In genomic region chr10:53111529-53111928, GRCh38 we compare ENCODE assay signal across 17 cellular contexts.
A peak's percentile ranks its signal among the peaks of the same experiment; 100 is the strongest.
DNase-seq lines count a peak whose midpoint lies in the region; ATAC-seq and TF ChIP-seq lines count a peak whose summit lies in the region.
"Had no signal": no experiment of that assay in that cellular context is flagged by ENCODE, and none has a peak within 500 bp of the region (broad histone marks: within the 10 kb centered on the region; RNA-seq: fewer than 3 reads in every experiment).

No MANE protein-coding gene starts in this region.

- intact Hi-C loops in activated CD8-positive, alpha-beta T cell treated with anti-CD3 and anti-CD28 coated beads for 36 hours (cut with micrococcal nuclease) = no loop called here

- POLR2A ChIA-PET in activated CD8-positive, alpha-beta T cell treated with anti-CD3 and anti-CD28 coated beads for 36 hours (lab: Charles Lee) = no interaction called here

- H3K36me3 Mint-ChIP-seq in activated CD8-positive, alpha-beta T cell treated with anti-CD3 and anti-CD28 coated beads for 36 hours (ENCODE audit: low read depth) = no peaks in the 10 kb centered on the region
- no peaks in the 10 kb centered on the region for H3K36me3 Mint-ChIP-seq in stimulated activated memory B cell treated with anti-CD40 and anti-IgM and Interleukin-4, amounts not matched to agents 10 μg/mL and 1 μg/mL and 100 μg/mL, for 72 hours
- H3K36me3 Mint-ChIP-seq: activated naive CD8-positive, alpha-beta T cell; T-cell; type B pancreatic cell had no signal

- no peak for TF ChIP-seq CTCF in activated CD8-positive, alpha-beta T cell treated with anti-CD3 and anti-CD28 coated beads for 36 hours (IDR thresholded peaks at IDR 0.05)

- DNase-seq in DMS153 (lab: John Stamatoyannopoulos, UW) = peak; percentile 2
- no peak for DNase-seq in DMS153 treated with DMSO at 0.1 percent for 48 hours (lab: John Stamatoyannopoulos, UW; ENCODE audit: unreplicated experiment)
- peak; percentile 55 for DNase-seq in DMS53 (lab: John Stamatoyannopoulos, UW)
- DNase-seq in HT1080 (ENCODE audit: low read depth) = peak; percentile 65
- DNase-seq in activated CD8-positive, alpha-beta T cell treated with anti-CD3 and anti-CD28 coated beads for 36 hours = peak; percentile 22
- DNase-seq: brain microvascular endothelial cell; cortex of kidney; IMR-90; MV-4-11; stimulated activated naive CD4-positive, alpha-beta T cell treated with Interleukin-2 at 50 U/mL for 16 hours had no signal

- H3K27ac Mint-ChIP-seq in activated CD8-positive, alpha-beta T cell treated with anti-CD3 and anti-CD28 coated beads for 36 hours = no peak overlapping the region
- H3K27ac Mint-ChIP-seq in stimulated activated memory B cell treated with anti-CD40 and anti-IgM and Interleukin-4, amounts not matched to agents 10 μg/mL and 1 μg/mL and 100 μg/mL, for 72 hours = no peak overlapping the region
- H3K27ac Mint-ChIP-seq: activated naive CD8-positive, alpha-beta T cell; type B pancreatic cell; WTC11 had no signal

- H3K27me3 Mint-ChIP-seq in activated CD8-positive, alpha-beta T cell treated with anti-CD3 and anti-CD28 coated beads for 36 hours = no peaks in the 10 kb centered on the region
- H3K27me3 Mint-ChIP-seq in stimulated activated memory B cell treated with anti-CD40 and anti-IgM and Interleukin-4, amounts not matched to agents 10 μg/mL and 1 μg/mL and 100 μg/mL, for 72 hours = no peaks in the 10 kb centered on the region
- H3K27me3 Mint-ChIP-seq: activated naive CD8-positive, alpha-beta T cell; T-cell; type B pancreatic cell had no signal

- ATAC-seq in activated CD8-positive, alpha-beta T cell treated with anti-CD3 and anti-CD28 coated beads for 36 hours = no peak
- ATAC-seq in stimulated activated memory B cell treated with anti-CD40 and anti-IgM and Interleukin-4, amounts not matched to agents 10 μg/mL and 1 μg/mL and 100 μg/mL, for 72 hours = no peak
- ATAC-seq in GM19455 (IDR thresholded peaks at IDR 0.05; ENCODE audit: unreplicated experiment) = no peak
- ATAC-seq in HG02885 (IDR thresholded peaks at IDR 0.05; ENCODE audit: poor library complexity, unreplicated experiment) = no peak
- ATAC-seq: T-cell, WTC11 had no signal

- peaks cover 19% of the 10 kb centered on the region for H3K9me3 Mint-ChIP-seq in activated CD8-positive, alpha-beta T cell treated with anti-CD3 and anti-CD28 coated beads for 36 hours
- H3K9me3 Mint-ChIP-seq in stimulated activated memory B cell treated with anti-CD40 and anti-IgM and Interleukin-4, amounts not matched to agents 10 μg/mL and 1 μg/mL and 100 μg/mL, for 72 hours = peaks cover 12% of the 10 kb centered on the region

- CTCF ChIA-PET in activated CD8-positive, alpha-beta T cell treated with anti-CD3 and anti-CD28 coated beads for 36 hours (lab: Charles Lee) = no interaction called here

- no peak overlapping the region for H3K4me3 Mint-ChIP-seq in activated CD8-positive, alpha-beta T cell treated with anti-CD3 and anti-CD28 coated beads for 36 hours
- no peak overlapping the region for H3K4me3 Mint-ChIP-seq in stimulated activated memory B cell treated with anti-CD40 and anti-IgM and Interleukin-4, amounts not matched to agents 10 μg/mL and 1 μg/mL and 100 μg/mL, for 72 hours
- H3K4me3 Mint-ChIP-seq: activated naive CD8-positive, alpha-beta T cell; type B pancreatic cell; WTC11 had no signal

- no peaks in the 10 kb centered on the region for H3K4me1 Mint-ChIP-seq in activated CD8-positive, alpha-beta T cell treated with anti-CD3 and anti-CD28 coated beads for 36 hours (ENCODE audit: low read depth)
- peaks cover 6% of the 10 kb centered on the region for H3K4me1 Mint-ChIP-seq in stimulated activated memory B cell treated with anti-CD40 and anti-IgM and Interleukin-4, amounts not matched to agents 10 μg/mL and 1 μg/mL and 100 μg/mL, for 72 hours
- H3K4me1 Mint-ChIP-seq: T-cell had no signal
